ENCODE assay signal across 1 cellular context in genomic region chr5:31531888-31532710, GRCh38.
TF ChIP-seq lines count a peak whose summit lies in the region.

Gene C5orf22 (plus strand): TSS chr5:31532301. CDS start chr5:31532393, 92 bp downstream.
Gene DROSHA (minus strand): TSS chr5:31532093. CDS start chr5:31529059, 3,034 bp downstream.

TF ChIP-seq in HepG2, 621 proteins besides CTCF, POLR2A, EP300 and RAD21 (continued from another document and continues in another):
- TF ChIP-seq ZNF639 (CRISPR knock-in tag; conservative IDR thresholded peaks at IDR 0.05) (no peak), HIVEP1 (CRISPR knock-in tag; IDR thresholded peaks at IDR 0.05) (0 out of 2 replicates have a peak, but pooled peaks have one; percentile 24), ZNF362 (CRISPR knock-in tag; IDR thresholded peaks at IDR 0.05; ENCODE audit: borderline replicate concordance) (peak; percentile 46), CAMTA2 (CRISPR knock-in tag; IDR thresholded peaks at IDR 0.05; ENCODE audit: borderline replicate concordance) (no peak; the same call in 1 of the 2 replicates), ZBTB49 (CRISPR knock-in tag; IDR thresholded peaks at IDR 0.05; ENCODE audit: borderline replicate concordance) (no peak), NCOA2 (CRISPR knock-in tag; IDR thresholded peaks at IDR 0.05) (peak; percentile 11; the same call in 1 of the 2 replicates), RFX3 (CRISPR knock-in tag; IDR thresholded peaks at IDR 0.05) (no peak), TIGD3 (CRISPR knock-in tag; IDR thresholded peaks at IDR 0.05; ENCODE audit: borderline replicate concordance) (no peak), ZNF317 (CRISPR knock-in tag; IDR thresholded peaks at IDR 0.05) (no peak), SIX4 (CRISPR knock-in tag; IDR thresholded peaks at IDR 0.05) (0 out of 2 replicates have a peak, but pooled peaks have one; percentile 5), ZNF44 (CRISPR knock-in tag; IDR thresholded peaks at IDR 0.05) (no peak), STAG1 (CRISPR knock-in tag; IDR thresholded peaks at IDR 0.05) (no peak), ZC3H13 (CRISPR knock-in tag; IDR thresholded peaks at IDR 0.05) (no peak), THRA (CRISPR knock-in tag; IDR thresholded peaks at IDR 0.05; ENCODE audit: borderline replicate concordance) (no peak; the same call in 1 of the 2 replicates), FOSL2 (CRISPR knock-in tag; IDR thresholded peaks at IDR 0.05) (0 out of 2 replicates have a peak, but pooled peaks have one; percentile 13), ISX (CRISPR knock-in tag; conservative IDR thresholded peaks at IDR 0.05) (0 out of 2 replicates have a peak, but pooled peaks have one; percentile 11), ZNF318 (CRISPR knock-in tag; IDR thresholded peaks at IDR 0.05) (0 out of 2 replicates have a peak, but pooled peaks have one; percentile 46), ZNF232 (CRISPR knock-in tag; IDR thresholded peaks at IDR 0.05; ENCODE audit: borderline replicate concordance) (no peak), ZNF772 (CRISPR knock-in tag; IDR thresholded peaks at IDR 0.05) (peak; percentile 35; the same call in 1 of the 2 replicates), TRAFD1 (CRISPR knock-in tag; IDR thresholded peaks at IDR 0.05; ENCODE audit: borderline replicate concordance) (no peak), ZNF460 (CRISPR knock-in tag; IDR thresholded peaks at IDR 0.05; ENCODE audit: borderline replicate concordance) (no peak), ZZZ3 (CRISPR knock-in tag; IDR thresholded peaks at IDR 0.05; ENCODE audit: borderline replicate concordance) (0 out of 2 replicates have a peak, but pooled peaks have one; percentile 23), RBM39 (IDR thresholded peaks at IDR 0.05; ENCODE audit: low read depth, low read length, poor library complexity, severe bottlenecking) (peak; percentile 42), ZNF614 (CRISPR knock-in tag; IDR thresholded peaks at IDR 0.05; ENCODE audit: borderline replicate concordance) (peak; percentile 29), BORCS8-MEF2B (CRISPR knock-in tag; IDR thresholded peaks at IDR 0.05) (peak; percentile 66; the same call in 1 of the 2 replicates), TBL1XR1 (IDR thresholded peaks at IDR 0.05; ENCODE audit: borderline replicate concordance, low read length, partially characterized antibody) (peak; percentile 20), ZFY (CRISPR knock-in tag; IDR thresholded peaks at IDR 0.05) (peak; percentile 79), PRDM15 (CRISPR knock-in tag; IDR thresholded peaks at IDR 0.05) (0 out of 2 replicates have a peak, but pooled peaks have one; percentile 11), ZFP91 (CRISPR knock-in tag; IDR thresholded peaks at IDR 0.05; ENCODE audit: borderline replicate concordance) (peak; percentile 35; the same call in 1 of the 2 replicates), ZNF138 (CRISPR knock-in tag; IDR thresholded peaks at IDR 0.05; ENCODE audit: low read depth) (0 out of 2 replicates have a peak, but pooled peaks have one; percentile 49)
